ENCODE assay signal across 13 cellular contexts in the genomic region with DNA sequence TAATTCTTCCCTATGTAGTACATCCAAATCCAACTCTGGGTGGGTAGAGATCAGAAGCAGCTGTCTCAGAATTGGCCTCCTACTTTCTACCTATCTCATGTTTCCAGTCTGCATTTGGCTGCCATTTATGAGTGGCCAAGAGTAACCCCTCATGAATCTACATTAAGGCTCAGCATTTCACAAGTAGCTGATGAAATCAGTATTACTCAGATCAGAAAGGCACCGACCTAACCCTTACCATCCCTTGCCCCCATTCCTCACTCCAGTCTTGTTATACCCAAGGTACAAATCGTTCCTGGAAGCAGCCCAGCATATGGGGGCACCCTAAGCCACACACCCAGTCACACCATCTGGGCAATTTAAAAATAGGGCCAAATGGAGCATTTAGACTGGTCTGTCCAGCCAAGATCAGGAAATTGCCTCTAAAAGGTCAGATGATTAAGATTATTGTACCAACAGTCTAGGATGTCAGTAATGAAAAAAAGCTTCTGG. TPM values are rescaled to one million over a fixed set of nuclear protein-coding genes. Genes with fewer than 3 reads are reported as not detected.
DNase-seq lines count a peak whose midpoint lies in the region; ATAC-seq, FAIRE-seq and TF ChIP-seq lines count a peak whose summit lies in the region.
"Had no signal": no experiment of that assay in that cellular context is flagged by ENCODE, and none has a peak within 500 bp of the region (broad histone marks: within the 10 kb centered on the region; RNA-seq: fewer than 3 reads in every experiment).

No MANE protein-coding gene starts in this region.

- TF ChIP-seq POLR2A in upper lobe of left lung (IDR thresholded peaks at IDR 0.05) (no peak), lower leg skin (IDR thresholded peaks at IDR 0.05) (no peak)

- 82 to 87% methylated on average over 2 of the region's 2 CpGs for WGBS in upper lobe of left lung, 2 donors
- 65 to 80% methylated on average over 2 of the region's 2 CpGs for WGBS in lower leg skin, 2 donors

- no peak for TF ChIP-seq EP300 in upper lobe of left lung (IDR thresholded peaks at IDR 0.05)

- no peak overlapping the region for H3K4me3 Mint-ChIP-seq in activated T-helper 1 cell treated with anti-CD3 and anti-CD28 coated beads, Interleukin-12 subunit alpha, Interleukin-12 subunit beta, Interleukin-2, Interleukin-4 antibody, amounts not matched to agents 30 ng/mL and 10 ng/mL and 1 ng/mL, durations not matched to agents 14 hours and 24 hours and 36 hours

- peak; percentile 28 for ATAC-seq in left ventricle myocardium superior
- ATAC-seq in Right ventricle myocardium superior (ENCODE audit: poor library complexity), result no peak
- ATAC-seq in upper lobe of left lung (ENCODE audit: low FRiP score in 2 of 2), result peak; percentile 21 to 66
- ATAC-seq: GM12878 had no signal

- no peak for FAIRE-seq in RCC 7860 (lab: Jason Lieb, UNC)
- FAIRE-seq: GM12878 had no signal

- H3K27ac ChIP-seq in upper lobe of left lung, result peak overlapping the region in 1 of 4 donors; percentile 30
- H3K27ac ChIP-seq: dorsolateral prefrontal cortex had no signal

- DNase-seq in left ventricle myocardium superior (no peak), Right ventricle myocardium superior (no peak), fibroblast of pulmonary artery (ENCODE audit: low read depth) (peak; percentile 53), upper lobe of left lung (no peak), lower leg skin (ENCODE audit: low spot score in 2 of 2) (no peak), islet precursor cell (no peak), RCC 7860 (ENCODE audit: low spot score) (no peak)
- DNase-seq in activated T-helper 1 cell treated with anti-CD3 and anti-CD28 coated beads, Interleukin-12 subunit alpha, Interleukin-12 subunit beta, Interleukin-2, Interleukin-4 antibody, amounts not matched to agents 30 ng/mL and 10 ng/mL and 1 ng/mL, durations not matched to agents 14 hours and 24 hours and 36 hours (ENCODE audit: low spot score), result no peak
- DNase-seq: activated T-cell treated with anti-CD3 and anti-CD28 coated beads, Interleukin-2, amount 50 U/mL, for 1 hour; dorsolateral prefrontal cortex; NCI-H69; stimulated activated CD4-positive, alpha-beta T cell treated with anti-CD3 and anti-CD28 coated beads, Interleukin-15, amount 100 ng/mL, for 24 hours had no signal

- no peaks in the 10 kb centered on the region for H3K27me3 Mint-ChIP-seq in activated T-helper 1 cell treated with anti-CD3 and anti-CD28 coated beads, Interleukin-12 subunit alpha, Interleukin-12 subunit beta, Interleukin-2, Interleukin-4 antibody, amounts not matched to agents 30 ng/mL and 10 ng/mL and 1 ng/mL, durations not matched to agents 14 hours and 24 hours and 36 hours (ENCODE audit: insufficient read depth)

- H3K27ac Mint-ChIP-seq in activated T-helper 1 cell treated with anti-CD3 and anti-CD28 coated beads, Interleukin-12 subunit alpha, Interleukin-12 subunit beta, Interleukin-2, Interleukin-4 antibody, amounts not matched to agents 30 ng/mL and 10 ng/mL and 1 ng/mL, durations not matched to agents 14 hours and 24 hours and 36 hours, result peak overlapping the region; percentile 76

- H3K36me3 ChIP-seq in upper lobe of left lung, result no peaks in the 10 kb centered on the region

- intact Hi-C loops in left ventricle myocardium superior (cut with micrococcal nuclease), result no loop called here
- intact Hi-C loops in Right ventricle myocardium superior (cut with DNase I), result no loop called here
- intact Hi-C loops in activated T-helper 1 cell treated with anti-CD3 and anti-CD28 coated beads, Interleukin-12 subunit alpha, Interleukin-12 subunit beta, Interleukin-2, Interleukin-4 antibody, amounts not matched to agents 30 ng/mL and 10 ng/mL and 1 ng/mL, durations not matched to agents 14 hours and 24 hours and 36 hours (cut with micrococcal nuclease), result no loop called here
- intact Hi-C loops in lower leg skin (cut with DNase I; ENCODE audit: low total_unique reads), result no loop called here

- H3K4me1 Mint-ChIP-seq in activated T-helper 1 cell treated with anti-CD3 and anti-CD28 coated beads, Interleukin-12 subunit alpha, Interleukin-12 subunit beta, Interleukin-2, Interleukin-4 antibody, amounts not matched to agents 30 ng/mL and 10 ng/mL and 1 ng/mL, durations not matched to agents 14 hours and 24 hours and 36 hours (ENCODE audit: low read depth), result peaks cover 77% of the 10 kb centered on the region

- peaks cover 55% of the 10 kb centered on the region for H3K36me3 Mint-ChIP-seq in activated T-helper 1 cell treated with anti-CD3 and anti-CD28 coated beads, Interleukin-12 subunit alpha, Interleukin-12 subunit beta, Interleukin-2, Interleukin-4 antibody, amounts not matched to agents 30 ng/mL and 10 ng/mL and 1 ng/mL, durations not matched to agents 14 hours and 24 hours and 36 hours (ENCODE audit: low read depth)

- no peaks in the 10 kb centered on the region for H3K4me1 ChIP-seq in upper lobe of left lung

- no peaks in the 10 kb centered on the region for H3K9me3 ChIP-seq in upper lobe of left lung

- H3K27me3 ChIP-seq in upper lobe of left lung, result no peaks in the 10 kb centered on the region
- H3K27me3 ChIP-seq: dorsolateral prefrontal cortex had no signal

- H3K9me3 Mint-ChIP-seq in activated T-helper 1 cell treated with anti-CD3 and anti-CD28 coated beads, Interleukin-12 subunit alpha, Interleukin-12 subunit beta, Interleukin-2, Interleukin-4 antibody, amounts not matched to agents 30 ng/mL and 10 ng/mL and 1 ng/mL, durations not matched to agents 14 hours and 24 hours and 36 hours, result peaks cover 10% of the 10 kb centered on the region

- no peak for TF ChIP-seq CTCF in fibroblast of pulmonary artery (IDR thresholded peaks at IDR 0.05; ENCODE audit: low read length, missing control alignments)
- TF ChIP-seq CTCF in upper lobe of left lung (IDR thresholded peaks at IDR 0.05), result no peak
- no peak for TF ChIP-seq CTCF in lower leg skin (IDR thresholded peaks at IDR 0.05)

- H3K4me3 ChIP-seq in fibroblast of pulmonary artery (replicated peaks; ENCODE audit: low read depth, low read length), result no peak overlapping the region
- H3K4me3 ChIP-seq in upper lobe of left lung, result no peak overlapping the region
- H3K4me3 ChIP-seq in lower leg skin (ENCODE audit: low read depth, poor library complexity, severe bottlenecking), result no peak overlapping the region
- H3K4me3 ChIP-seq: dorsolateral prefrontal cortex, GM12878 had no signal

RNA-seq across cellular contexts. Expression of gene CD28, which starts 37.0 kb away (rescaled TPM):
- total RNA-seq in left ventricle myocardium superior, result 0.92 TPM
- 0.75 TPM for total RNA-seq in Right ventricle myocardium superior
- total RNA-seq in activated T-helper 1 cell treated with anti-CD3 and anti-CD28 coated beads, Interleukin-12 subunit alpha, Interleukin-12 subunit beta, Interleukin-2, Interleukin-4 antibody, amounts not matched to agents 30 ng/mL and 10 ng/mL and 1 ng/mL, durations not matched to agents 14 hours and 24 hours and 36 hours, result 132 and 133 TPM in 2 replicates
- total RNA-seq in upper lobe of left lung, result 1 to 10 TPM in 4 of 6 donors, under 1 TPM in 2; under 0.01 to 3.3 (median 1.4) TPM
- total RNA-seq in lower leg skin, result under 1 TPM; 0.08 to 0.45 (median 0.31) TPM

Comparison
In these comparisons a context has a peak if more than half of its experiments do, and no peak if none do; other contexts are left out.
1. RNA of gene CD28, which starts 37.0 kb away (total RNA-seq): 132 to 133 TPM in activated T-helper 1 cell treated with anti-CD3 and anti-CD28 coated beads, Interleukin-12 subunit alpha, Interleukin-12 subunit beta, Interleukin-2, Interleukin-4 antibody, amounts not matched to agents 30 ng/mL and 10 ng/mL and 1 ng/mL, durations not matched to agents 14 hours and 24 hours and 36 hours; under 0.01 to 3.3 TPM in upper lobe of left lung, 0.92 TPM in left ventricle myocardium superior (single experiment), 0.75 TPM in Right ventricle myocardium superior (single experiment) and 0.08 to 0.45 TPM in lower leg skin; every median in the first group is over 10 times any median in the second.